In genomic region chr9:15191358-15191757, GRCh38 we compare ENCODE assay signal across 15 cellular contexts.
DNase-seq lines count a peak whose midpoint lies in the region; ATAC-seq lines count a peak whose summit lies in the region.
"Had no signal": no experiment of that assay in that cellular context is flagged by ENCODE, and none has a peak within 500 bp of the region (broad histone marks: within the 10 kb centered on the region; RNA-seq: fewer than 3 reads in every experiment).

No MANE protein-coding gene starts in this region.

- H4K8ac ChIP-seq in neuronal stem cell (ENCODE audit: low read depth, low read length): no peak overlapping the region

- H3K9me3 ChIP-seq in neuronal stem cell (replicated peaks in 1 of 2; ENCODE audit: control insufficient read depth in 2 of 2, insufficient read depth in 1 of 2, low read depth in 1 of 2, low read length in 2 of 2): peaks cover 0 to 8% of the 10 kb centered on the region in 2 donors
- H3K9me3 ChIP-seq: left lung, mucosa of descending colon had no signal

- no peak overlapping the region for H3K4ac ChIP-seq in neuronal stem cell (ENCODE audit: low read length)

- H3K4me3 Mint-ChIP-seq in activated CD8-positive, alpha-beta memory T cell treated with anti-CD3 and anti-CD28 coated beads, Interleukin-2, amount 10 ng/mL, durations not matched to agents 7 days and 5 days: no peak overlapping the region
- H3K4me3 Mint-ChIP-seq: CD14-positive monocyte had no signal

- H3K36me3 Mint-ChIP-seq in activated CD8-positive, alpha-beta memory T cell treated with anti-CD3 and anti-CD28 coated beads, Interleukin-2, amount 10 ng/mL, durations not matched to agents 7 days and 5 days: peaks cover 52% of the 10 kb centered on the region

- H3K27ac ChIP-seq in neuronal stem cell (replicated peaks; ENCODE audit: low read length): no peak overlapping the region
- H3K27ac ChIP-seq: left lung, right atrium auricular region, stomach had no signal

- no peak overlapping the region for H2BK12ac ChIP-seq in neuronal stem cell (ENCODE audit: low read length)

- ATAC-seq in activated CD8-positive, alpha-beta memory T cell treated with anti-CD3 and anti-CD28 coated beads, Interleukin-2, amount 10 ng/mL, durations not matched to agents 7 days and 5 days: peak; percentile 47
- ATAC-seq in GM21447 (IDR thresholded peaks at IDR 0.05; ENCODE audit: unreplicated experiment) (peak; percentile 81), HG03460 (IDR thresholded peaks at IDR 0.05; ENCODE audit: unreplicated experiment) (peak; percentile 61), GM19324 (IDR thresholded peaks at IDR 0.05; ENCODE audit: low FRiP score, unreplicated experiment) (no peak)
- ATAC-seq: left lung, mucosa of descending colon had no signal

- no peaks in the 10 kb centered on the region for H3K27me3 Mint-ChIP-seq in activated CD8-positive, alpha-beta memory T cell treated with anti-CD3 and anti-CD28 coated beads, Interleukin-2, amount 10 ng/mL, durations not matched to agents 7 days and 5 days

- H3K9ac ChIP-seq in neuronal stem cell (ENCODE audit: low read depth, low read length, poor library complexity): peak overlapping the region; percentile 37

- H2BK15ac ChIP-seq in neuronal stem cell (ENCODE audit: low read length): no peak overlapping the region

- no peak overlapping the region for H3K27ac Mint-ChIP-seq in activated CD8-positive, alpha-beta memory T cell treated with anti-CD3 and anti-CD28 coated beads, Interleukin-2, amount 10 ng/mL, durations not matched to agents 7 days and 5 days
- H3K27ac Mint-ChIP-seq: CD14-positive monocyte had no signal

- H4K91ac ChIP-seq in neuronal stem cell (ENCODE audit: low read depth, low read length, poor library complexity): no peak overlapping the region

- H3K9me3 Mint-ChIP-seq in activated CD8-positive, alpha-beta memory T cell treated with anti-CD3 and anti-CD28 coated beads, Interleukin-2, amount 10 ng/mL, durations not matched to agents 7 days and 5 days (ENCODE audit: low read depth): no peaks in the 10 kb centered on the region

- H3K27me3 ChIP-seq in neuronal stem cell (ENCODE audit: control insufficient read depth in 3 of 3, insufficient read depth in 3 of 3, low read depth in 1 of 3, low read length in 3 of 3): no peaks in the 10 kb centered on the region
- H3K27me3 ChIP-seq: left lung, right atrium auricular region, stomach had no signal

- H3K14ac ChIP-seq in neuronal stem cell (ENCODE audit: low read length): no peak overlapping the region

- H3K4me1 ChIP-seq in neuronal stem cell (ENCODE audit: control insufficient read depth in 2 of 2, insufficient read depth in 1 of 2, low read depth in 1 of 2, low read length in 2 of 2): no peaks in the 10 kb centered on the region
- H3K4me1 ChIP-seq: left lung, right atrium auricular region, stomach had no signal

- no peak overlapping the region for H3K4me2 ChIP-seq in neuronal stem cell (ENCODE audit: insufficient read depth, low read length, poor library complexity, severe bottlenecking)

- no peak overlapping the region for H2BK120ac ChIP-seq in neuronal stem cell (ENCODE audit: low read depth, low read length)

- no peak overlapping the region for H2BK5ac ChIP-seq in neuronal stem cell (ENCODE audit: low read length)

- H3K79me1 ChIP-seq in neuronal stem cell (ENCODE audit: low read depth, low read length): peaks cover 2% of the 10 kb centered on the region

- no peak overlapping the region for H3K23ac ChIP-seq in neuronal stem cell (ENCODE audit: low read depth, low read length, poor library complexity)

- H2AFZ ChIP-seq in neuronal stem cell (ENCODE audit: low read length): no peak overlapping the region

- DNase-seq in activated CD8-positive, alpha-beta memory T cell treated with anti-CD3 and anti-CD28 coated beads, Interleukin-2, amount 10 ng/mL, durations not matched to agents 7 days and 5 days: no peak
- DNase-seq in activated CD8-positive, alpha-beta memory T cell treated with anti-CD3 and anti-CD28 coated beads, Interleukin-2, amount 50 U/mL, for 4 hours: no peak
- no peak for DNase-seq in neuronal stem cell (ENCODE audit: low spot score)
- DNase-seq in AG08396 (ENCODE audit: low spot score): no peak
- no peak for DNase-seq in NCI-H748 treated with DMSO at 0.1 percent for 48 hours (lab: John Stamatoyannopoulos, UW)
- DNase-seq: DMS153, left lung, mucosa of descending colon, NCI-H146, stomach had no signal

- no peak overlapping the region for H2AK5ac ChIP-seq in neuronal stem cell (ENCODE audit: low read depth, low read length)

- CTCF ChIA-PET in activated CD8-positive, alpha-beta memory T cell treated with anti-CD3 and anti-CD28 coated beads, Interleukin-2, amount 10 ng/mL, durations not matched to agents 7 days and 5 days (lab: Charles Lee): no interaction called here

- peaks cover 0 to 2% of the 10 kb centered on the region in 2 donors for H3K36me3 ChIP-seq in neuronal stem cell (replicated peaks in 1 of 2; ENCODE audit: control insufficient read depth in 2 of 2, insufficient read depth in 2 of 2, low read length in 2 of 2)

- H3K18ac ChIP-seq in neuronal stem cell (ENCODE audit: low read length): no peak overlapping the region

- H3K4me3 ChIP-seq in neuronal stem cell (ENCODE audit: low read length in 2 of 2): no peak overlapping the region
- H3K4me3 ChIP-seq: left lung, mucosa of descending colon, right atrium auricular region, stomach had no signal

- H3K4me1 Mint-ChIP-seq in activated CD8-positive, alpha-beta memory T cell treated with anti-CD3 and anti-CD28 coated beads, Interleukin-2, amount 10 ng/mL, durations not matched to agents 7 days and 5 days: peaks cover 12% of the 10 kb centered on the region
- H3K4me1 Mint-ChIP-seq: CD14-positive monocyte had no signal
